In genomic region chr2:1849450-1849849, GRCh38 we compare ENCODE assay signal across 23 cellular contexts.
"Had no signal": no experiment of that assay in that cellular context is flagged by ENCODE, and none has a peak within 500 bp of the region (broad histone marks: within the 10 kb centered on the region; RNA-seq: fewer than 3 reads in every experiment).

No MANE protein-coding gene starts in this region.

- H3K4me1 ChIP-seq: gastrocnemius medialis, left lung, lower lobe of right lung, parathyroid adenoma, psoas muscle, spleen, transverse colon had no signal

- H3K36me3 Mint-ChIP-seq: memory B cell; natural killer cell treated with Interleukin-12 subunit alpha and Interleukin-12 subunit beta and Interleukin-15 and Interleukin-18, amount 100 ng/mL, for 72 hours; neural progenitor cell; stimulated activated naive B cell treated with anti-CD40 and anti-IgM and Interleukin-4, amounts not matched to agents 10 μg/mL and 1 μg/mL and 100 μg/mL, for 72 hours had no signal

- ATAC-seq: gastrocnemius medialis; left lung; lower lobe of right lung; natural killer cell treated with Interleukin-12 subunit alpha and Interleukin-12 subunit beta and Interleukin-15 and Interleukin-18, amount 100 ng/mL, for 72 hours; psoas muscle; sciatic nerve; stimulated activated naive B cell treated with anti-CD40 and anti-IgM and Interleukin-4, amounts not matched to agents 10 μg/mL and 1 μg/mL and 100 μg/mL, for 72 hours; stimulated activated naive CD8-positive, alpha-beta T cell treated with anti-CD3 and anti-CD28 coated beads, Interleukin-15, amount 100 ng/mL, for 72 hours had no signal

- H3K9me3 ChIP-seq: esophagus muscularis mucosa, gastrocnemius medialis, left lung, lower lobe of right lung, psoas muscle, spleen, thoracic aorta, transverse colon had no signal

- H3K4me2 ChIP-seq: neural progenitor cell had no signal

- H3K27ac Mint-ChIP-seq: memory B cell; natural killer cell treated with Interleukin-12 subunit alpha and Interleukin-12 subunit beta and Interleukin-15 and Interleukin-18, amount 100 ng/mL, for 72 hours; neural progenitor cell; stimulated activated naive B cell treated with anti-CD40 and anti-IgM and Interleukin-4, amounts not matched to agents 10 μg/mL and 1 μg/mL and 100 μg/mL, for 72 hours; stimulated activated naive CD8-positive, alpha-beta T cell treated with anti-CD3 and anti-CD28 coated beads, Interleukin-15, amount 100 ng/mL, for 72 hours had no signal

- DNase-seq: cortex of kidney; effector memory CD4-positive, alpha-beta T cell; gastrocnemius medialis; left lung; lower lobe of right lung; midbrain; occipital lobe; psoas muscle; spleen; stimulated activated CD4-positive, alpha-beta T cell treated with anti-CD3 and anti-CD28 coated beads, Interleukin-15, amount 100 ng/mL, for 24 hours; stimulated activated CD4-positive, alpha-beta T cell treated with anti-CD3 and anti-CD28 coated beads, Interleukin-1b, Interleukin-23, amount 100 ng/mL, for 48 hours; stimulated activated CD4-positive, alpha-beta T cell treated with anti-CD3 and anti-CD28 coated beads, Interleukin-4, amount 100 ng/mL, for 4 hours; stimulated activated naive B cell treated with anti-CD40 and anti-IgM and Interleukin-4, amounts not matched to agents 10 μg/mL and 1 μg/mL and 100 μg/mL, for 72 hours; stimulated activated naive CD8-positive, alpha-beta T cell treated with anti-CD3 and anti-CD28 coated beads, Interleukin-15, amount 100 ng/mL, for 72 hours; transverse colon had no signal

- H3K4me1 Mint-ChIP-seq: memory B cell; stimulated activated naive B cell treated with anti-CD40 and anti-IgM and Interleukin-4, amounts not matched to agents 10 μg/mL and 1 μg/mL and 100 μg/mL, for 72 hours; stimulated activated naive CD8-positive, alpha-beta T cell treated with anti-CD3 and anti-CD28 coated beads, Interleukin-15, amount 100 ng/mL, for 72 hours had no signal

- H3K27ac ChIP-seq: epithelial cell of prostate, esophagus muscularis mucosa, gastrocnemius medialis, left lung, lower lobe of right lung, neural progenitor cell, parathyroid adenoma, psoas muscle, spleen, thoracic aorta, transverse colon had no signal

- H3K9ac ChIP-seq: neural progenitor cell, parathyroid adenoma had no signal

- H3K4me3 Mint-ChIP-seq: memory B cell; natural killer cell treated with Interleukin-12 subunit alpha and Interleukin-12 subunit beta and Interleukin-15 and Interleukin-18, amount 100 ng/mL, for 72 hours; neural progenitor cell; stimulated activated naive B cell treated with anti-CD40 and anti-IgM and Interleukin-4, amounts not matched to agents 10 μg/mL and 1 μg/mL and 100 μg/mL, for 72 hours; stimulated activated naive CD8-positive, alpha-beta T cell treated with anti-CD3 and anti-CD28 coated beads, Interleukin-15, amount 100 ng/mL, for 72 hours had no signal

- H3K4me3 ChIP-seq: esophagus muscularis mucosa, gastrocnemius medialis, left lung, lower lobe of right lung, neural progenitor cell, psoas muscle, thoracic aorta, transverse colon had no signal

- H3K36me3 ChIP-seq: esophagus muscularis mucosa, gastrocnemius medialis, left lung, lower lobe of right lung, neural progenitor cell, spleen, thoracic aorta, transverse colon had no signal
